Comparison of ENCODE assay signal across 1 cellular context in the genomic region with DNA sequence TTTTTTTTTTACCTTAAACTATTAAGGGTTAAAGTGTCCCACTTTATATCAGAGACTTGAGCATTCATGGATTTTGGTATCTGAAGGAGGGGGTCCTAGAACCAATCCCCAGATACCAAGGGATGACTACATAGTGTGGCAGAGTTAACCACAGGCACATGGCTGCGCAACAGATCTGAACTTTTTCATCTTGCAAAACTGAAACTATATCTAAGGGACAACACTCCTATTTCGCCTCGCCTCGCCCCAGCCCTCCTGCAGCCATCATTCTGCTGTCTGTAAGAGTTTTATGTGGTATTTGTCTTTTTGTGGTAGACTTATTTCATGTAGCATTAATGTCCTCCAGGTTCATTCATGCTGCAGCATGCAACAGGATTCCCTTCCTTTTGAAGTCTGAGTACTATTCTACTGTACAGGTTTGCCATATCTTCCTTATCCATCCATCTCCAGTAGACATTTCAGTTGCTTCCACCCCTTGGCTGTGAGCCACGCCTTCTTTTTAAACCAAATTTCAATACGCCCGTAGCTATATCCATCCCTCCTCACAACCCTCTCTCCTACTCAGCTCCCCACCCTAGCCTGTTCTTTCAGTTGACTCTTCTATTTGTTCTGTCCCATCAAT.
TF ChIP-seq lines count a peak whose summit lies in the region.

No MANE protein-coding gene starts in this region.

TF ChIP-seq in GM23338, 12 proteins besides CTCF, POLR2A, EP300 and RAD21 (continued from another document):
- TF ChIP-seq, protein P1, sequence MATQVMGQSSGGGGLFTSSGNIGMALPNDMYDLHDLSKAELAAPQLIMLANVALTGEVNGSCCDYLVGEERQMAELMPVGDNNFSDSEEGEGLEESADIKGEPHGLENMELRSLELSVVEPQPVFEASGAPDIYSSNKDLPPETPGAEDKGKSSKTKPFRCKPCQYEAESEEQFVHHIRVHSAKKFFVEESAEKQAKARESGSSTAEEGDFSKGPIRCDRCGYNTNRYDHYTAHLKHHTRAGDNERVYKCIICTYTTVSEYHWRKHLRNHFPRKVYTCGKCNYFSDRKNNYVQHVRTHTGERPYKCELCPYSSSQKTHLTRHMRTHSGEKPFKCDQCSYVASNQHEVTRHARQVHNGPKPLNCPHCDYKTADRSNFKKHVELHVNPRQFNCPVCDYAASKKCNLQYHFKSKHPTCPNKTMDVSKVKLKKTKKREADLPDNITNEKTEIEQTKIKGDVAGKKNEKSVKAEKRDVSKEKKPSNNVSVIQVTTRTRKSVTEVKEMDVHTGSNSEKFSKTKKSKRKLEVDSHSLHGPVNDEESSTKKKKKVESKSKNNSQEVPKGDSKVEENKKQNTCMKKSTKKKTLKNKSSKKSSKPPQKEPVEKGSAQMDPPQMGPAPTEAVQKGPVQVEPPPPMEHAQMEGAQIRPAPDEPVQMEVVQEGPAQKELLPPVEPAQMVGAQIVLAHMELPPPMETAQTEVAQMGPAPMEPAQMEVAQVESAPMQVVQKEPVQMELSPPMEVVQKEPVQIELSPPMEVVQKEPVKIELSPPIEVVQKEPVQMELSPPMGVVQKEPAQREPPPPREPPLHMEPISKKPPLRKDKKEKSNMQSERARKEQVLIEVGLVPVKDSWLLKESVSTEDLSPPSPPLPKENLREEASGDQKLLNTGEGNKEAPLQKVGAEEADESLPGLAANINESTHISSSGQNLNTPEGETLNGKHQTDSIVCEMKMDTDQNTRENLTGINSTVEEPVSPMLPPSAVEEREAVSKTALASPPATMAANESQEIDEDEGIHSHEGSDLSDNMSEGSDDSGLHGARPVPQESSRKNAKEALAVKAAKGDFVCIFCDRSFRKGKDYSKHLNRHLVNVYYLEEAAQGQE (IDR thresholded peaks at IDR 0.05; ENCODE audit: unreplicated experiment), result no peak
- TF ChIP-seq, protein P2, sequence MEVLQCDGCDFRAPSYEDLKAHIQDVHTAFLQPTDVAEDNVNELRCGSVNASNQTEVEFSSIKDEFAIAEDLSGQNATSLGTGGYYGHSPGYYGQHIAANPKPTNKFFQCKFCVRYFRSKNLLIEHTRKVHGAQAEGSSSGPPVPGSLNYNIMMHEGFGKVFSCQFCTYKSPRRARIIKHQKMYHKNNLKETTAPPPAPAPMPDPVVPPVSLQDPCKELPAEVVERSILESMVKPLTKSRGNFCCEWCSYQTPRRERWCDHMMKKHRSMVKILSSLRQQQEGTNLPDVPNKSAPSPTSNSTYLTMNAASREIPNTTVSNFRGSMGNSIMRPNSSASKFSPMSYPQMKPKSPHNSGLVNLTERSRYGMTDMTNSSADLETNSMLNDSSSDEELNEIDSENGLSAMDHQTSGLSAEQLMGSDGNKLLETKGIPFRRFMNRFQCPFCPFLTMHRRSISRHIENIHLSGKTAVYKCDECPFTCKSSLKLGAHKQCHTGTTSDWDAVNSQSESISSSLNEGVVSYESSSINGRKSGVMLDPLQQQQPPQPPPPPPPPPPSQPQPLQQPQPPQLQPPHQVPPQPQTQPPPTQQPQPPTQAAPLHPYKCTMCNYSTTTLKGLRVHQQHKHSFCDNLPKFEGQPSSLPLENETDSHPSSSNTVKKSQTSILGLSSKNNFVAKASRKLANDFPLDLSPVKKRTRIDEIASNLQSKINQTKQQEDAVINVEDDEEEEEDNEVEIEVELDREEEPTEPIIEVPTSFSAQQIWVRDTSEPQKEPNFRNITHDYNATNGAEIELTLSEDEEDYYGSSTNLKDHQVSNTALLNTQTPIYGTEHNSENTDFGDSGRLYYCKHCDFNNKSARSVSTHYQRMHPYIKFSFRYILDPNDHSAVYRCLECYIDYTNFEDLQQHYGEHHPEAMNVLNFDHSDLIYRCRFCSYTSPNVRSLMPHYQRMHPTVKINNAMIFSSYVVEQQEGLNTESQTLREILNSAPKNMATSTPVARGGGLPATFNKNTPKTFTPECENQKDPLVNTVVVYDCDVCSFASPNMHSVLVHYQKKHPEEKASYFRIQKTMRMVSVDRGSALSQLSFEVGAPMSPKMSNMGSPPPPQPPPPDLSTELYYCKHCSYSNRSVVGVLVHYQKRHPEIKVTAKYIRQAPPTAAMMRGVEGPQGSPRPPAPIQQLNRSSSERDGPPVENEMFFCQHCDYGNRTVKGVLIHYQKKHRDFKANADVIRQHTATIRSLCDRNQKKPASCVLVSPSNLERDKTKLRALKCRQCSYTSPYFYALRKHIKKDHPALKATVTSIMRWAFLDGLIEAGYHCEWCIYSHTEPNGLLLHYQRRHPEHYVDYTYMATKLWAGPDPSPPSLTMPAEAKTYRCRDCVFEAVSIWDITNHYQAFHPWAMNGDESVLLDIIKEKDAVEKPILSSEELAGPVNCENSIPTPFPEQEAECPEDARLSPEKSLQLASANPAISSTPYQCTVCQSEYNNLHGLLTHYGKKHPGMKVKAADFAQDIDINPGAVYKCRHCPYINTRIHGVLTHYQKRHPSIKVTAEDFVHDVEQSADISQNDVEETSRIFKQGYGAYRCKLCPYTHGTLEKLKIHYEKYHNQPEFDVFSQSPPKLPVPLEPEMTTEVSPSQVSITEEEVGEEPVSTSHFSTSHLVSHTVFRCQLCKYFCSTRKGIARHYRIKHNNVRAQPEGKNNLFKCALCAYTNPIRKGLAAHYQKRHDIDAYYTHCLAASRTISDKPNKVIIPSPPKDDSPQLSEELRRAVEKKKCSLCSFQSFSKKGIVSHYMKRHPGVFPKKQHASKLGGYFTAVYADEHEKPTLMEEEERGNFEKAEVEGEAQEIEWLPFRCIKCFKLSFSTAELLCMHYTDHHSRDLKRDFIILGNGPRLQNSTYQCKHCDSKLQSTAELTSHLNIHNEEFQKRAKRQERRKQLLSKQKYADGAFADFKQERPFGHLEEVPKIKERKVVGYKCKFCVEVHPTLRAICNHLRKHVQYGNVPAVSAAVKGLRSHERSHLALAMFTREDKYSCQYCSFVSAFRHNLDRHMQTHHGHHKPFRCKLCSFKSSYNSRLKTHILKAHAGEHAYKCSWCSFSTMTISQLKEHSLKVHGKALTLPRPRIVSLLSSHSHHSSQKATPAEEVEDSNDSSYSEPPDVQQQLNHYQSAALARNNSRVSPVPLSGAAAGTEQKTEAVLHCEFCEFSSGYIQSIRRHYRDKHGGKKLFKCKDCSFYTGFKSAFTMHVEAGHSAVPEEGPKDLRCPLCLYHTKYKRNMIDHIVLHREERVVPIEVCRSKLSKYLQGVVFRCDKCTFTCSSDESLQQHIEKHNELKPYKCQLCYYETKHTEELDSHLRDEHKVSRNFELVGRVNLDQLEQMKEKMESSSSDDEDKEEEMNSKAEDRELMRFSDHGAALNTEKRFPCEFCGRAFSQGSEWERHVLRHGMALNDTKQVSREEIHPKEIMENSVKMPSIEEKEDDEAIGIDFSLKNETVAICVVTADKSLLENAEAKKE (CRISPR knock-in tag; IDR thresholded peaks at IDR 0.05), result no peak
- no peak for TF ChIP-seq JUNB (IDR thresholded peaks at IDR 0.05; ENCODE audit: unreplicated experiment)
